In the genomic region with DNA sequence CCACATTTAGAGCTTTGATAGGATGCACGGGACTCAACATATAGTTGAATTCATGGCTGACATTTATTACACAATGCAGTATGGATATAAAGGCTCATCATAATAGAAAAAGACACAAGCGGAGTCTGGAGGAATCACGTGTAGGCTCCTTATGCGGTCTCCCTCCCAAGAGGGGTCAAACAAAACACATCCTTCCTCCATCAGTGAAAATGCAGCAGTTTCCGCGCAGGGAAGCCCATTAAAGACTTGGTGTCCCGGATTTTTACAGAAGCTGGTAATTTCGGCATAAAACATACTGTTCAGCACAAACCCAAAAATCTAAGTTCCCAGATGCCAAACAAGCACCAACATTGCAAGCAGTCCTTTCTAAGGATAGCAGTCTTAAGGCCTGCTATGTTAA, we compare ENCODE assay signal across 8 cellular contexts. TPM values are rescaled to one million over a fixed set of nuclear protein-coding genes. Genes with fewer than 3 reads are reported as not detected.
DNase-seq lines count a peak whose midpoint lies in the region; ATAC-seq, FAIRE-seq and TF ChIP-seq lines count a peak whose summit lies in the region.

No MANE protein-coding gene starts in this region.

- H3K9me3 Mint-ChIP-seq in activated CD8-positive, alpha-beta T cell treated with anti-CD3 and anti-CD28 coated beads, Interleukin-2, amount 10 ng/mL, durations not matched to agents 7 days and 5 days (ENCODE audit: insufficient read depth) = no peaks in the 10 kb centered on the region

- TF ChIP-seq POLR2A in heart left ventricle (IDR thresholded peaks at IDR 0.05) = no peak

- H3K27me3 Mint-ChIP-seq in activated CD8-positive, alpha-beta T cell treated with anti-CD3 and anti-CD28 coated beads, Interleukin-2, amount 10 ng/mL, durations not matched to agents 7 days and 5 days (ENCODE audit: low read depth) = peaks cover 6% of the 10 kb centered on the region

- H3K36me3 Mint-ChIP-seq in activated CD8-positive, alpha-beta T cell treated with anti-CD3 and anti-CD28 coated beads, Interleukin-2, amount 10 ng/mL, durations not matched to agents 7 days and 5 days (ENCODE audit: low read depth) = peaks cover 7% of the 10 kb centered on the region

- H3K9me3 ChIP-seq in heart left ventricle (no peaks in the 10 kb centered on the region), upper lobe of right lung (no peaks in the 10 kb centered on the region)

- peak overlapping the region; percentile 91 for H3K4me3 Mint-ChIP-seq in activated CD8-positive, alpha-beta T cell treated with anti-CD3 and anti-CD28 coated beads, Interleukin-2, amount 10 ng/mL, durations not matched to agents 7 days and 5 days

- POLR2A ChIA-PET in activated CD8-positive, alpha-beta T cell treated with anti-CD3 and anti-CD28 coated beads, Interleukin-2, amount 10 ng/mL, durations not matched to agents 7 days and 5 days (lab: Charles Lee) = interaction anchor here (1.2 to 2.0 kb wide), 2 partner anchors 54 to 88 kb away, joined by 3 to 10 read pairs; partner anchors contain the start of gene CCNC

- peaks cover 0 to 22% (median 13%) of the 10 kb centered on the region in 12 donors for H3K4me1 ChIP-seq in heart left ventricle
- peaks cover 11% of the 10 kb centered on the region for H3K4me1 ChIP-seq in upper lobe of right lung

- H3K27me3 ChIP-seq in heart left ventricle (no peaks in the 10 kb centered on the region), upper lobe of right lung (no peaks in the 10 kb centered on the region)

- CTCF ChIA-PET in activated CD8-positive, alpha-beta T cell treated with anti-CD3 and anti-CD28 coated beads, Interleukin-2, amount 10 ng/mL, durations not matched to agents 7 days and 5 days (lab: Charles Lee) = interaction anchor here (0.8 to 1.6 kb wide), 4 partner anchors 24 to 91 kb away, joined by 3 to 4 read pairs (median 4); partner anchors contain the start of gene CCNC

- H3K4me3 ChIP-seq in heart left ventricle (peak overlapping the region in 9 of 12 donors; percentile 65 to 97 (median 93)), upper lobe of right lung (peak overlapping the region; percentile 80)

- 42 to 65% (median 57%) methylated on average over 8 of the region's 8 CpGs for WGBS in heart left ventricle, 4 donors

- TF ChIP-seq CTCF in heart left ventricle (IDR thresholded peaks at IDR 0.05) (no peak), upper lobe of right lung (IDR thresholded peaks at IDR 0.05) (no peak)

- ATAC-seq in heart left ventricle (no peak), left cardiac atrium (no peak), upper lobe of right lung (no peak), GM19452 (IDR thresholded peaks at IDR 0.05; ENCODE audit: unreplicated experiment) (no peak), GM18870 (IDR thresholded peaks at IDR 0.05; ENCODE audit: unreplicated experiment) (no peak)
- no peak for ATAC-seq in activated CD8-positive, alpha-beta T cell treated with anti-CD3 and anti-CD28 coated beads, Interleukin-2, amount 10 ng/mL, durations not matched to agents 7 days and 5 days

- no peak overlapping the region for H3K27ac Mint-ChIP-seq in activated CD8-positive, alpha-beta T cell treated with anti-CD3 and anti-CD28 coated beads, Interleukin-2, amount 10 ng/mL, durations not matched to agents 7 days and 5 days

- H3K27ac ChIP-seq in heart left ventricle = peak overlapping the region in 5 of 12 donors; percentile 6 to 96 (median 91)
- H3K27ac ChIP-seq in upper lobe of right lung = peak overlapping the region; percentile 84

- FAIRE-seq in urothelium cell line (lab: Jason Lieb, UNC) = no peak

- DNase-seq in heart left ventricle (no peak), left cardiac atrium (no peak), iPS-NIHi7 (ENCODE audit: extremely low spot score) (peak; percentile 12), upper lobe of right lung (no peak), urothelium cell line (ENCODE audit: low spot score) (no peak)
- DNase-seq in activated CD8-positive, alpha-beta T cell treated with anti-CD3 and anti-CD28 coated beads, Interleukin-2, amount 10 ng/mL, durations not matched to agents 7 days and 5 days = no peak

- peaks cover 31% of the 10 kb centered on the region for H3K4me1 Mint-ChIP-seq in activated CD8-positive, alpha-beta T cell treated with anti-CD3 and anti-CD28 coated beads, Interleukin-2, amount 10 ng/mL, durations not matched to agents 7 days and 5 days (ENCODE audit: low read depth)

- H3K36me3 ChIP-seq in heart left ventricle (peaks cover 0 to 9% (median 6%) of the 10 kb centered on the region in 9 donors), upper lobe of right lung (peaks cover 8% of the 10 kb centered on the region)

- intact Hi-C loops in heart left ventricle (cut with DNase I) = loop anchor here in 4 of 10 donors (2.0 to 10.0 kb wide), 3 partner anchors 51 to 89 kb away; partner anchors contain the start of genes PNISR (in 2 of the 4) and CCNC (in 1 of the 4)
- intact Hi-C loops in left cardiac atrium (cut with DNase I) = loop anchor here in 1 of 2 donors (10.0 kb wide), 1 partner anchor 89 kb away; the partner anchor contains the start of gene PNISR
- intact Hi-C loops in upper lobe of right lung (cut with DNase I) = no loop called here

RNA-seq across cellular contexts. Expression of gene USP45, which starts 1.1 kb away (rescaled TPM):
- 10 to 100 TPM in 5 of 9 donors, 1 to 10 TPM in 4; 6.1 to 14.5 (median 10.2) TPM for total RNA-seq in heart left ventricle
- 1 to 10 TPM; 4.5 to 4.8 TPM for polyA plus RNA-seq in heart left ventricle
- total RNA-seq in left cardiac atrium = 1 to 10 TPM; 9.4 to 9.8 TPM
- 10 to 100 TPM in 1 of 2 experiments, 1 to 10 TPM in 1; 8.4 to 11.0 TPM for total RNA-seq in activated CD8-positive, alpha-beta T cell treated with anti-CD3 and anti-CD28 coated beads, Interleukin-2, amount 10 ng/mL, durations not matched to agents 7 days and 5 days
- 8.3 TPM for total RNA-seq in upper lobe of right lung

RNA-seq across cellular contexts. Expression of gene CCNC, which starts 54.4 kb away (rescaled TPM):
- total RNA-seq in heart left ventricle (10 to 100 TPM; 13.8 to 24.2 (median 17.9) TPM), left cardiac atrium (10 to 100 TPM; 20.6 to 28.9 TPM), upper lobe of right lung (40.3 TPM)
- 10 to 100 TPM; 12.3 to 19.0 TPM for polyA plus RNA-seq in heart left ventricle
- 10 to 100 TPM; 36.8 to 38.7 TPM for total RNA-seq in activated CD8-positive, alpha-beta T cell treated with anti-CD3 and anti-CD28 coated beads, Interleukin-2, amount 10 ng/mL, durations not matched to agents 7 days and 5 days
